1 cellular context compared by ENCODE assay signal in the genomic region with DNA sequence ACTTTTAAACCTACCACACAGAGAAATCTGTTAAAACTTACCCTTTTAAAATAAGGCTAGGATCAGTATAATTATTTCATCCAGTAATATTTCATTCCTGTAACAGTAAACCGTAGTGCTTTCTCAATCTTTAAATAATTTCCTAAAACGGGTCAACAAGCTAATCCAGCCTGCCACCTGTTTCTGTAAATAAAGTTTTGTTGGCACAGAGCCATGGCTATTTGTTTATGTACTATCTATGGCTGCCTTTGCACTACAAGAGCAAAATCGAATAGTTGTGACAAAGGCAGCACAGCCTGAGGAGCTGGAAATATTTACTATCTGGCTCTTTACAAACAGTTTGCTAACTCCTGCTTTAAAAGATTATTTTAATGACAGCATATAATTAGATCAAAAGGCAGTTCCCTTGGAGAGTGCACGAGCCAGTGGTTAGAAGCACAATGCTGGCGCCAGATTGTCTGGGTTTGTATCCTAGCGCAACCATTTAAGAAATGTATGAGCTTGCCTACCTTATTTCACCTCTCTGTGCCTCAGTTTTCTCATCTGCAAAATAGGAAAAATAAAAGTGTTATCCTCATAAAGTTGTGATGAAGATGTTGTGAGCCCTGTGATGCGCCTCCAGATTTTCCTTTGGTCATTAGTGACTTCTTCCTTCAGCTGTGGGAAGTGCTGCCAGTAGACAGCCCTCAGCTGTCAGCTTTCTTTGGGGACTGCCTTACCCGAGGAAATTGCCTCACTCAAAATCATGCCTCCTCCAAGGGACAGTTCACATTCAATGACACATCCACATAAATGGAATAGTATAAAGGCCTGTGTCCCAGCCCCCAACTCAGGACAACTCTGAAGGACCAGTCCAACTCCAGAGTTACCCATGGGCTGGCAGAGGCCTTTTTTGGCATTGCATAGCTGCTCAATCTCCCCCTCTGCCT.
TF ChIP-seq lines count a peak whose summit lies in the region.

No MANE protein-coding gene starts in this region.

TF ChIP-seq in SK-N-SH treated with all-trans-retinoic acid at 6 μM for 48 hours, 23 proteins besides CTCF, POLR2A, EP300 and RAD21 (continued from another document):
- TF ChIP-seq, protein P1, sequence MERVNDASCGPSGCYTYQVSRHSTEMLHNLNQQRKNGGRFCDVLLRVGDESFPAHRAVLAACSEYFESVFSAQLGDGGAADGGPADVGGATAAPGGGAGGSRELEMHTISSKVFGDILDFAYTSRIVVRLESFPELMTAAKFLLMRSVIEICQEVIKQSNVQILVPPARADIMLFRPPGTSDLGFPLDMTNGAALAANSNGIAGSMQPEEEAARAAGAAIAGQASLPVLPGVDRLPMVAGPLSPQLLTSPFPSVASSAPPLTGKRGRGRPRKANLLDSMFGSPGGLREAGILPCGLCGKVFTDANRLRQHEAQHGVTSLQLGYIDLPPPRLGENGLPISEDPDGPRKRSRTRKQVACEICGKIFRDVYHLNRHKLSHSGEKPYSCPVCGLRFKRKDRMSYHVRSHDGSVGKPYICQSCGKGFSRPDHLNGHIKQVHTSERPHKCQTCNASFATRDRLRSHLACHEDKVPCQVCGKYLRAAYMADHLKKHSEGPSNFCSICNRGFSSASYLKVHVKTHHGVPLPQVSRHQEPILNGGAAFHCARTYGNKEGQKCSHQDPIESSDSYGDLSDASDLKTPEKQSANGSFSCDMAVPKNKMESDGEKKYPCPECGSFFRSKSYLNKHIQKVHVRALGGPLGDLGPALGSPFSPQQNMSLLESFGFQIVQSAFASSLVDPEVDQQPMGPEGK (CRISPR knock-in tag; IDR thresholded peaks at IDR 0.05; ENCODE audit: borderline replicate concordance): no peak
- TF ChIP-seq ZFP3 (CRISPR knock-in tag; IDR thresholded peaks at IDR 0.05): 0 out of 2 replicates have a peak, but pooled peaks have one; percentile 21
- TF ChIP-seq, protein P2, sequence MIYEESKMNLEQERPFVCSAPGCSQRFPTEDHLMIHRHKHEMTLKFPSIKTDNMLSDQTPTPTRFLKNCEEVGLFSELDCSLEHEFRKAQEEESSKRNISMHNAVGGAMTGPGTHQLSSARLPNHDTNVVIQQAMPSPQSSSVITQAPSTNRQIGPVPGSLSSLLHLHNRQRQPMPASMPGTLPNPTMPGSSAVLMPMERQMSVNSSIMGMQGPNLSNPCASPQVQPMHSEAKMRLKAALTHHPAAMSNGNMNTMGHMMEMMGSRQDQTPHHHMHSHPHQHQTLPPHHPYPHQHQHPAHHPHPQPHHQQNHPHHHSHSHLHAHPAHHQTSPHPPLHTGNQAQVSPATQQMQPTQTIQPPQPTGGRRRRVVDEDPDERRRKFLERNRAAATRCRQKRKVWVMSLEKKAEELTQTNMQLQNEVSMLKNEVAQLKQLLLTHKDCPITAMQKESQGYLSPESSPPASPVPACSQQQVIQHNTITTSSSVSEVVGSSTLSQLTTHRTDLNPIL (CRISPR knock-in tag; IDR thresholded peaks at IDR 0.05; ENCODE audit: low read depth): no peak
- no peak for TF ChIP-seq RARB (CRISPR knock-in tag; IDR thresholded peaks at IDR 0.05)
- no peak for TF ChIP-seq SNAI2 (CRISPR knock-in tag; IDR thresholded peaks at IDR 0.05)
- 0 out of 2 replicates have a peak, but pooled peaks have one; percentile 15 for TF ChIP-seq ZNF8 (CRISPR knock-in tag; IDR thresholded peaks at IDR 0.05)
- no peak for TF ChIP-seq ZNF70 (CRISPR knock-in tag; IDR thresholded peaks at IDR 0.05)
